ENCODE assay signal across 1 cellular context in genomic region chr17:28644782-28645575, GRCh38.
TF ChIP-seq lines count a peak whose summit lies in the region.

Gene BLTP2, minus strand, starts transcription at chr17:28645158. Its CDS starts 102 bp downstream, at chr17:28645056.

TF ChIP-seq in HepG2, 621 proteins besides CTCF, POLR2A, EP300 and RAD21 (continued from another document and continues in another):
- TF ChIP-seq NR2C2 (CRISPR knock-in tag; IDR thresholded peaks at IDR 0.05; ENCODE audit: borderline replicate concordance) (peak; percentile 64; the same call in 1 of the 2 replicates), REPIN1 (CRISPR knock-in tag; IDR thresholded peaks at IDR 0.05; ENCODE audit: borderline replicate concordance, low read depth) (peak; percentile 68; the same call in 1 of the 2 replicates), SMAD3 (CRISPR knock-in tag; IDR thresholded peaks at IDR 0.05) (no peak), TOPORS (CRISPR knock-in tag; IDR thresholded peaks at IDR 0.05) (peak; percentile 91; the same call in 1 of the 2 replicates), DR1 (CRISPR knock-in tag; IDR thresholded peaks at IDR 0.05) (peak; percentile 43; the same call in 1 of the 2 replicates), TFDP2 (CRISPR knock-in tag; IDR thresholded peaks at IDR 0.05) (peak; percentile 81), ARNT2 (CRISPR knock-in tag; IDR thresholded peaks at IDR 0.05; ENCODE audit: low read depth) (peak; percentile 71; the same call in 1 of the 2 replicates), SP5 (CRISPR knock-in tag; IDR thresholded peaks at IDR 0.05; ENCODE audit: borderline replicate concordance, low read depth) (peak; percentile 67), ZNF670 (CRISPR knock-in tag; IDR thresholded peaks at IDR 0.05; ENCODE audit: borderline replicate concordance) (peak; percentile 62; the same call in 1 of the 2 replicates), PTBP1 (IDR thresholded peaks at IDR 0.05; ENCODE audit: low read depth, low read length, poor library complexity, severe bottlenecking) (peak; percentile 51), TIGD3 (CRISPR knock-in tag; IDR thresholded peaks at IDR 0.05; ENCODE audit: borderline replicate concordance) (0 out of 2 replicates have a peak, but pooled peaks have one; percentile 34), PHF8 (CRISPR knock-in tag; IDR thresholded peaks at IDR 0.05) (peak; percentile 86), HNF4A (CRISPR knock-in tag; IDR thresholded peaks at IDR 0.05) (peak; percentile 28; the same call in 1 of the 2 replicates), ZNF34 (CRISPR knock-in tag; IDR thresholded peaks at IDR 0.05; ENCODE audit: borderline replicate concordance) (peak; percentile 82; the same call in 1 of the 2 replicates), PLSCR1 (CRISPR knock-in tag; IDR thresholded peaks at IDR 0.05; ENCODE audit: borderline replicate concordance) (no peak), YEATS4 (CRISPR knock-in tag; IDR thresholded peaks at IDR 0.05; ENCODE audit: borderline replicate concordance) (peak; percentile 61), HNRNPL (IDR thresholded peaks at IDR 0.05; ENCODE audit: low read depth, low read length) (0 out of 2 replicates have a peak, but pooled peaks have one; percentile 20), ZNF329 (CRISPR knock-in tag; IDR thresholded peaks at IDR 0.05; ENCODE audit: low read depth) (peak; percentile 72; the same call in 1 of the 2 replicates), YEATS2 (CRISPR knock-in tag; IDR thresholded peaks at IDR 0.05; ENCODE audit: borderline replicate concordance) (peak; percentile 70), ZNF232 (CRISPR knock-in tag; IDR thresholded peaks at IDR 0.05; ENCODE audit: borderline replicate concordance) (peak; percentile 34; the same call in 1 of the 2 replicates), ETS1 (CRISPR knock-in tag; IDR thresholded peaks at IDR 0.05) (peak; percentile 54; the same call in 1 of the 2 replicates), ZNF138 (CRISPR knock-in tag; IDR thresholded peaks at IDR 0.05; ENCODE audit: low read depth) (0 out of 2 replicates have a peak, but pooled peaks have one; percentile 67), SP1 (IDR thresholded peaks at IDR 0.05) (no peak), SP1 (CRISPR knock-in tag; IDR thresholded peaks at IDR 0.05) (peak; percentile 93), ZNF430 (CRISPR knock-in tag; IDR thresholded peaks at IDR 0.05) (peak; percentile 90), ZNF234 (CRISPR knock-in tag; conservative IDR thresholded peaks at IDR 0.05) (no peak; the same call in 1 of the 2 replicates), ZBTB1 (CRISPR knock-in tag; IDR thresholded peaks at IDR 0.05; ENCODE audit: borderline replicate concordance) (no peak), EHMT2 (IDR thresholded peaks at IDR 0.05; ENCODE audit: borderline replicate concordance, low read depth, low read length) (no peak), MAF1 (CRISPR knock-in tag; IDR thresholded peaks at IDR 0.05; ENCODE audit: borderline replicate concordance) (0 out of 2 replicates have a peak, but pooled peaks have one; percentile 39), ATF7-NPFF (CRISPR knock-in tag; IDR thresholded peaks at IDR 0.05; ENCODE audit: low read depth) (peak; percentile 67), HINFP (CRISPR knock-in tag; IDR thresholded peaks at IDR 0.05; ENCODE audit: low read depth) (peak; percentile 94), FOXA3 (CRISPR knock-in tag; IDR thresholded peaks at IDR 0.05) (peak; percentile 57), BHLHE40 (IDR thresholded peaks at IDR 0.05; ENCODE audit: low read length) (no peak), ARID4A (CRISPR knock-in tag; IDR thresholded peaks at IDR 0.05; ENCODE audit: borderline replicate concordance) (peak; percentile 84; the same call in 1 of the 2 replicates), UBTF (CRISPR knock-in tag; IDR thresholded peaks at IDR 0.05) (peak; percentile 83), ZNF616 (CRISPR knock-in tag; IDR thresholded peaks at IDR 0.05; ENCODE audit: low read depth) (0 out of 2 replicates have a peak, but pooled peaks have one; percentile 59), ZIK1 (CRISPR knock-in tag; IDR thresholded peaks at IDR 0.05; ENCODE audit: borderline replicate concordance, low read depth) (peak; percentile 75; the same call in 1 of the 2 replicates), GATAD1 (CRISPR knock-in tag; IDR thresholded peaks at IDR 0.05) (peak; percentile 88), CC2D1A (CRISPR knock-in tag; IDR thresholded peaks at IDR 0.05) (no peak), MXI1 (IDR thresholded peaks at IDR 0.05; ENCODE audit: borderline replicate concordance, low read depth, low read length) (peak; percentile 94; the same call in 2 of the 3 replicates), ZNF124 (CRISPR knock-in tag; IDR thresholded peaks at IDR 0.05) (peak; percentile 62; the same call in 1 of the 2 replicates), EZH2 (conservative IDR thresholded peaks at IDR 0.05; ENCODE audit: low read depth, low read length) (no peak), POGZ (CRISPR knock-in tag; IDR thresholded peaks at IDR 0.05) (peak; percentile 61; the same call in 1 of the 2 replicates)
- TF ChIP-seq, protein P1, sequence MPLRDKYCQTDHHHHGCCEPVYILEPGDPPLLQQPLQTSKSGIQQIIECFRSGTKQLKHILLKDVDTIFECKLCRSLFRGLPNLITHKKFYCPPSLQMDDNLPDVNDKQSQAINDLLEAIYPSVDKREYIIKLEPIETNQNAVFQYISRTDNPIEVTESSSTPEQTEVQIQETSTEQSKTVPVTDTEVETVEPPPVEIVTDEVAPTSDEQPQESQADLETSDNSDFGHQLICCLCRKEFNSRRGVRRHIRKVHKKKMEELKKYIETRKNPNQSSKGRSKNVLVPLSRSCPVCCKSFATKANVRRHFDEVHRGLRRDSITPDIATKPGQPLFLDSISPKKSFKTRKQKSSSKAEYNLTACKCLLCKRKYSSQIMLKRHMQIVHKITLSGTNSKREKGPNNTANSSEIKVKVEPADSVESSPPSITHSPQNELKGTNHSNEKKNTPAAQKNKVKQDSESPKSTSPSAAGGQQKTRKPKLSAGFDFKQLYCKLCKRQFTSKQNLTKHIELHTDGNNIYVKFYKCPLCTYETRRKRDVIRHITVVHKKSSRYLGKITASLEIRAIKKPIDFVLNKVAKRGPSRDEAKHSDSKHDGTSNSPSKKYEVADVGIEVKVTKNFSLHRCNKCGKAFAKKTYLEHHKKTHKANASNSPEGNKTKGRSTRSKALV (CRISPR knock-in tag; IDR thresholded peaks at IDR 0.05): no peak; the same call in 1 of the 2 replicates
